ENCODE assay signal across 9 cellular contexts in genomic region chr12:106974525-106974924, GRCh38. TPM values are rescaled to one million over a fixed set of nuclear protein-coding genes. Genes with fewer than 3 reads are reported as not detected.
DNase-seq lines count a peak whose midpoint lies in the region; ATAC-seq and TF ChIP-seq lines count a peak whose summit lies in the region.
"Had no signal": no experiment of that assay in that cellular context is flagged by ENCODE, and none has a peak within 500 bp of the region (broad histone marks: within the 10 kb centered on the region; RNA-seq: fewer than 3 reads in every experiment).

No MANE protein-coding gene starts in this region.

- no peak for DNase-seq in natural killer cell
- no peak for DNase-seq in natural killer cell treated with Interleukin-12 subunit alpha and Interleukin-12 subunit beta and Interleukin-15 and Interleukin-18, amount 100 ng/mL, for 72 hours (ENCODE audit: low spot score)
- DNase-seq in adipocyte (ENCODE audit: low read depth) = no peak
- no peak for DNase-seq in upper lobe of right lung
- no peak for DNase-seq in HuH-7.5 (ENCODE audit: low spot score)
- no peak for DNase-seq in NCI-H1417 (lab: John Stamatoyannopoulos, UW)
- DNase-seq: T-cell had no signal

- H3K27ac ChIP-seq in upper lobe of right lung = no peak overlapping the region

- H3K4me3 Mint-ChIP-seq in natural killer cell = no peak overlapping the region
- H3K4me3 Mint-ChIP-seq in natural killer cell treated with Interleukin-12 subunit alpha and Interleukin-12 subunit beta and Interleukin-15 and Interleukin-18, amount 100 ng/mL, for 72 hours = no peak overlapping the region
- no peak overlapping the region for H3K4me3 Mint-ChIP-seq in activated T-helper 17 cell treated with anti-CD3 and anti-CD28 coated beads, Interleukin-2, amount 50 U/mL, for 72 hours
- H3K4me3 Mint-ChIP-seq: T-cell had no signal

- H3K27me3 Mint-ChIP-seq in natural killer cell (ENCODE audit: low read depth in 2 of 2) = no peaks in the 10 kb centered on the region
- no peaks in the 10 kb centered on the region for H3K27me3 Mint-ChIP-seq in natural killer cell treated with Interleukin-12 subunit alpha and Interleukin-12 subunit beta and Interleukin-15 and Interleukin-18, amount 100 ng/mL, for 72 hours
- H3K27me3 Mint-ChIP-seq in activated T-helper 17 cell treated with anti-CD3 and anti-CD28 coated beads, Interleukin-2, amount 50 U/mL, for 72 hours = no peaks in the 10 kb centered on the region
- H3K27me3 Mint-ChIP-seq: T-cell had no signal

- peaks cover 64% of the 10 kb centered on the region for H3K36me3 ChIP-seq in adipocyte (ENCODE audit: control insufficient read depth, insufficient read depth, low read length, severe bottlenecking)
- peaks cover 17% of the 10 kb centered on the region for H3K36me3 ChIP-seq in upper lobe of right lung

- no peaks in the 10 kb centered on the region for H3K9me3 Mint-ChIP-seq in natural killer cell
- no peaks in the 10 kb centered on the region for H3K9me3 Mint-ChIP-seq in natural killer cell treated with Interleukin-12 subunit alpha and Interleukin-12 subunit beta and Interleukin-15 and Interleukin-18, amount 100 ng/mL, for 72 hours
- H3K9me3 Mint-ChIP-seq in activated T-helper 17 cell treated with anti-CD3 and anti-CD28 coated beads, Interleukin-2, amount 50 U/mL, for 72 hours = no peaks in the 10 kb centered on the region
- H3K9me3 Mint-ChIP-seq: T-cell had no signal

- peak overlapping the region; percentile 48 to 49 for H3K27ac Mint-ChIP-seq in natural killer cell
- no peak overlapping the region for H3K27ac Mint-ChIP-seq in natural killer cell treated with Interleukin-12 subunit alpha and Interleukin-12 subunit beta and Interleukin-15 and Interleukin-18, amount 100 ng/mL, for 72 hours
- H3K27ac Mint-ChIP-seq in activated T-helper 17 cell treated with anti-CD3 and anti-CD28 coated beads, Interleukin-2, amount 50 U/mL, for 72 hours = no peak overlapping the region
- H3K27ac Mint-ChIP-seq: T-cell had no signal

- H3K4me1 ChIP-seq in adipocyte (ENCODE audit: control insufficient read depth, insufficient read depth, low read length) = peaks cover 69% of the 10 kb centered on the region
- H3K4me1 ChIP-seq in upper lobe of right lung = peaks cover 4% of the 10 kb centered on the region

- no peaks in the 10 kb centered on the region for H3K27me3 ChIP-seq in adipocyte (replicated peaks; ENCODE audit: control insufficient read depth, insufficient read depth, low read length)
- no peaks in the 10 kb centered on the region for H3K27me3 ChIP-seq in upper lobe of right lung

- intact Hi-C loops in natural killer cell (cut with micrococcal nuclease) = no loop called here
- intact Hi-C loops in upper lobe of right lung (cut with DNase I) = no loop called here

- peak overlapping the region; percentile 6 for H3K9ac ChIP-seq in adipocyte (ENCODE audit: low read length)

- H3K36me3 Mint-ChIP-seq in natural killer cell = peaks cover 11% of the 10 kb centered on the region
- peaks cover 13% of the 10 kb centered on the region for H3K36me3 Mint-ChIP-seq in natural killer cell treated with Interleukin-12 subunit alpha and Interleukin-12 subunit beta and Interleukin-15 and Interleukin-18, amount 100 ng/mL, for 72 hours
- H3K36me3 Mint-ChIP-seq in activated T-helper 17 cell treated with anti-CD3 and anti-CD28 coated beads, Interleukin-2, amount 50 U/mL, for 72 hours (ENCODE audit: low read depth) = peaks cover 74% of the 10 kb centered on the region

- H3K4me1 Mint-ChIP-seq in natural killer cell = peaks cover 12 to 20% of the 10 kb centered on the region in 2 donors
- peaks cover 9 to 15% of the 10 kb centered on the region in 2 donors for H3K4me1 Mint-ChIP-seq in natural killer cell treated with Interleukin-12 subunit alpha and Interleukin-12 subunit beta and Interleukin-15 and Interleukin-18, amount 100 ng/mL, for 72 hours (ENCODE audit: low read depth in 2 of 2)
- peaks cover 10% of the 10 kb centered on the region for H3K4me1 Mint-ChIP-seq in activated T-helper 17 cell treated with anti-CD3 and anti-CD28 coated beads, Interleukin-2, amount 50 U/mL, for 72 hours

- ATAC-seq in natural killer cell (no peak), HG02943 (IDR thresholded peaks at IDR 0.05; ENCODE audit: low read depth, unreplicated experiment) (peak; percentile 86), upper lobe of right lung (peak; percentile 39)
- ATAC-seq in natural killer cell treated with Interleukin-12 subunit alpha and Interleukin-12 subunit beta and Interleukin-15 and Interleukin-18, amount 100 ng/mL, for 72 hours = no peak
- ATAC-seq in activated T-helper 17 cell treated with anti-CD3 and anti-CD28 coated beads, Interleukin-2, amount 50 U/mL, for 72 hours (replicated peaks) = no peak
- ATAC-seq: T-cell had no signal

- H3K4me3 ChIP-seq in adipocyte (ENCODE audit: low read length) (no peak overlapping the region), upper lobe of right lung (no peak overlapping the region)

- H3K9me3 ChIP-seq in adipocyte (ENCODE audit: control insufficient read depth, low read length) (no peaks in the 10 kb centered on the region), upper lobe of right lung (no peaks in the 10 kb centered on the region)

- no peak for TF ChIP-seq CTCF in natural killer cell (IDR thresholded peaks at IDR 0.05)
- no peak for TF ChIP-seq CTCF in upper lobe of right lung (IDR thresholded peaks at IDR 0.05)

RNA-seq across cellular contexts. Expression of gene MTERF2, which starts 12.4 kb away (rescaled TPM):
- total RNA-seq in natural killer cell = 10 to 100 TPM; 12.5 to 24.0 (median 15.1) TPM
- total RNA-seq in natural killer cell treated with Interleukin-12 subunit alpha and Interleukin-12 subunit beta and Interleukin-15 and Interleukin-18, amount 100 ng/mL, for 72 hours = 1 to 10 TPM; 8.0 to 9.0 TPM
- 10.9 TPM for total RNA-seq in upper lobe of right lung
- total RNA-seq in activated T-helper 17 cell treated with anti-CD3 and anti-CD28 coated beads, Interleukin-2, amount 50 U/mL, for 72 hours = 10 to 100 TPM in 1 of 2 donors, 1 to 10 TPM in 1; 9.0 to 10.9 TPM

RNA-seq across cellular contexts. Expression of gene TMEM263, which starts 18.8 kb away (rescaled TPM):
- total RNA-seq in natural killer cell = 10 to 100 TPM; 24.1 to 37.5 (median 34.4) TPM
- total RNA-seq in natural killer cell treated with Interleukin-12 subunit alpha and Interleukin-12 subunit beta and Interleukin-15 and Interleukin-18, amount 100 ng/mL, for 72 hours = 10 to 100 TPM; 31.2 to 42.7 TPM
- total RNA-seq in upper lobe of right lung = 32.6 TPM
- 10 to 100 TPM; 40.9 to 62.3 TPM for total RNA-seq in activated T-helper 17 cell treated with anti-CD3 and anti-CD28 coated beads, Interleukin-2, amount 50 U/mL, for 72 hours

Comparison
In these comparisons a context has a peak if more than half of its experiments do, and no peak if none do; other contexts are left out.
1. H3K27ac Mint-ChIP-seq: peak in natural killer cell (2 of 2); none in natural killer cell treated with Interleukin-12 subunit alpha and Interleukin-12 subunit beta and Interleukin-15 and Interleukin-18, amount 100 ng/mL, for 72 hours (0 of 2) and activated T-helper 17 cell treated with anti-CD3 and anti-CD28 coated beads, Interleukin-2, amount 50 U/mL, for 72 hours (single experiment).
2. ATAC-seq: peak in HG02943 (single experiment) and upper lobe of right lung (single experiment); none in natural killer cell (0 of 3), natural killer cell treated with Interleukin-12 subunit alpha and Interleukin-12 subunit beta and Interleukin-15 and Interleukin-18, amount 100 ng/mL, for 72 hours (0 of 2) and activated T-helper 17 cell treated with anti-CD3 and anti-CD28 coated beads, Interleukin-2, amount 50 U/mL, for 72 hours (single experiment).